In genomic region chr15:90165157-90165556, GRCh38 we compare ENCODE assay signal across 3 cellular contexts.
A peak's percentile ranks its signal among the peaks of the same experiment; 100 is the strongest.
TF ChIP-seq lines count a peak whose summit lies in the region.

No MANE protein-coding gene starts in this region.

TF ChIP-seq in HCT116, 20 proteins besides CTCF, POLR2A, EP300 and RAD21:
- TF ChIP-seq, protein P1, sequence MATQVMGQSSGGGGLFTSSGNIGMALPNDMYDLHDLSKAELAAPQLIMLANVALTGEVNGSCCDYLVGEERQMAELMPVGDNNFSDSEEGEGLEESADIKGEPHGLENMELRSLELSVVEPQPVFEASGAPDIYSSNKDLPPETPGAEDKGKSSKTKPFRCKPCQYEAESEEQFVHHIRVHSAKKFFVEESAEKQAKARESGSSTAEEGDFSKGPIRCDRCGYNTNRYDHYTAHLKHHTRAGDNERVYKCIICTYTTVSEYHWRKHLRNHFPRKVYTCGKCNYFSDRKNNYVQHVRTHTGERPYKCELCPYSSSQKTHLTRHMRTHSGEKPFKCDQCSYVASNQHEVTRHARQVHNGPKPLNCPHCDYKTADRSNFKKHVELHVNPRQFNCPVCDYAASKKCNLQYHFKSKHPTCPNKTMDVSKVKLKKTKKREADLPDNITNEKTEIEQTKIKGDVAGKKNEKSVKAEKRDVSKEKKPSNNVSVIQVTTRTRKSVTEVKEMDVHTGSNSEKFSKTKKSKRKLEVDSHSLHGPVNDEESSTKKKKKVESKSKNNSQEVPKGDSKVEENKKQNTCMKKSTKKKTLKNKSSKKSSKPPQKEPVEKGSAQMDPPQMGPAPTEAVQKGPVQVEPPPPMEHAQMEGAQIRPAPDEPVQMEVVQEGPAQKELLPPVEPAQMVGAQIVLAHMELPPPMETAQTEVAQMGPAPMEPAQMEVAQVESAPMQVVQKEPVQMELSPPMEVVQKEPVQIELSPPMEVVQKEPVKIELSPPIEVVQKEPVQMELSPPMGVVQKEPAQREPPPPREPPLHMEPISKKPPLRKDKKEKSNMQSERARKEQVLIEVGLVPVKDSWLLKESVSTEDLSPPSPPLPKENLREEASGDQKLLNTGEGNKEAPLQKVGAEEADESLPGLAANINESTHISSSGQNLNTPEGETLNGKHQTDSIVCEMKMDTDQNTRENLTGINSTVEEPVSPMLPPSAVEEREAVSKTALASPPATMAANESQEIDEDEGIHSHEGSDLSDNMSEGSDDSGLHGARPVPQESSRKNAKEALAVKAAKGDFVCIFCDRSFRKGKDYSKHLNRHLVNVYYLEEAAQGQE (IDR thresholded peaks at IDR 0.05; ENCODE audit: low read depth) = no peak
- no peak for TF ChIP-seq YY1 (IDR thresholded peaks at IDR 0.05; ENCODE audit: extremely low read depth, insufficient replicate concordance, low read depth, low read length)
- TF ChIP-seq CEBPB (IDR thresholded peaks at IDR 0.05; ENCODE audit: low read depth) = no peak
- no peak for TF ChIP-seq CBX3 (IDR thresholded peaks at IDR 0.05; ENCODE audit: low read depth)
- TF ChIP-seq EZH2phosphoT487 (IDR thresholded peaks at IDR 0.05; ENCODE audit: borderline replicate concordance) = no peak
- no peak for TF ChIP-seq SRF (IDR thresholded peaks at IDR 0.05; ENCODE audit: low read depth)
- no peak for TF ChIP-seq EGR1 (IDR thresholded peaks at IDR 0.05; ENCODE audit: low read depth)
- TF ChIP-seq EZH2 (IDR thresholded peaks at IDR 0.05) = no peak
- no peak for TF ChIP-seq SP1 (IDR thresholded peaks at IDR 0.05; ENCODE audit: low read depth)
TF ChIP-seq in HCT116: peak in this region for 0.

TF ChIP-seq in HepG2, 621 proteins besides CTCF, POLR2A, EP300 and RAD21:
- TF ChIP-seq ZNF75D (CRISPR knock-in tag; IDR thresholded peaks at IDR 0.05; ENCODE audit: borderline replicate concordance) (no peak), KDM1A (CRISPR knock-in tag; IDR thresholded peaks at IDR 0.05) (0 out of 2 replicates have a peak, but pooled peaks have one; percentile 15), RCOR2 (CRISPR knock-in tag; IDR thresholded peaks at IDR 0.05) (peak; percentile 62), ZMYM2 (CRISPR knock-in tag; IDR thresholded peaks at IDR 0.05) (peak; percentile 51; the same call in 1 of the 2 replicates), ZNF121 (CRISPR knock-in tag; IDR thresholded peaks at IDR 0.05) (peak; percentile 97), ZMYM3 (CRISPR knock-in tag; IDR thresholded peaks at IDR 0.05) (peak; percentile 73), ZNF431 (CRISPR knock-in tag; IDR thresholded peaks at IDR 0.05; ENCODE audit: borderline replicate concordance, low read depth) (0 out of 2 replicates have a peak, but pooled peaks have one; percentile 42), CCAR2 (optimal IDR thresholded peaks at IDR 0.05; ENCODE audit: low read depth, low read length) (no peak)
- TF ChIP-seq, protein P2, sequence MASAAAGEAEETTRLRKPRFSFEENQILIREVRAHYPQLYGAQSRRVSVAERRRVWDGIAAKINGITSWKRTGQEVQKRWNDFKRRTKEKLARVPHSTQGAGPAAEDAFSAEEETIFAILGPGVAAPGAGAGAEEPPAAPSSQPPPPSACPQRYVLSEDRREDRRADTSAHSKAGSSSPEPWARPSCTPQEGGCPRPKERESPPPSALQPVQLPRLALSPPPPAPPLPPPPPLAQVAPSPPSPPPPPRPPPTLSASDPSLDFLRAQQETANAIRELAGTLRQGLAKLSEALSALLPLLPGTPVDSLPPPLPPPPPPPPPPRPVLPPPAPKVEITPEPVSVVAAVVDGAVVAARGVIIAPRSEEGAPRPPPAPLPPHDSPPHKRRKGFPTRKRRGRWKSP (CRISPR knock-in tag; IDR thresholded peaks at IDR 0.05) = peak; percentile 4; the same call in 1 of the 2 replicates
- TF ChIP-seq, protein P3, sequence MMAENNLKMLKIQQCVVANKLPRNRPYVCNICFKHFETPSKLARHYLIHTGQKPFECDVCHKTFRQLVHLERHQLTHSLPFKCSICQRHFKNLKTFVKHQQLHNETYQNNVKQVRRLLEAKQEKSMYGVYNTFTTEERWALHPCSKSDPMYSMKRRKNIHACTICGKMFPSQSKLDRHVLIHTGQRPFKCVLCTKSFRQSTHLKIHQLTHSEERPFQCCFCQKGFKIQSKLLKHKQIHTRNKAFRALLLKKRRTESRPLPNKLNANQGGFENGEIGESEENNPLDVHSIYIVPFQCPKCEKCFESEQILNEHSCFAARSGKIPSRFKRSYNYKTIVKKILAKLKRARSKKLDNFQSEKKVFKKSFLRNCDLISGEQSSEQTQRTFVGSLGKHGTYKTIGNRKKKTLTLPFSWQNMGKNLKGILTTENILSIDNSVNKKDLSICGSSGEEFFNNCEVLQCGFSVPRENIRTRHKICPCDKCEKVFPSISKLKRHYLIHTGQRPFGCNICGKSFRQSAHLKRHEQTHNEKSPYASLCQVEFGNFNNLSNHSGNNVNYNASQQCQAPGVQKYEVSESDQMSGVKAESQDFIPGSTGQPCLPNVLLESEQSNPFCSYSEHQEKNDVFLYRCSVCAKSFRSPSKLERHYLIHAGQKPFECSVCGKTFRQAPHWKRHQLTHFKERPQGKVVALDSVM (CRISPR knock-in tag; IDR thresholded peaks at IDR 0.05) = peak; percentile 87

TF ChIP-seq in GM23338, 12 proteins besides CTCF, POLR2A, EP300 and RAD21:
- TF ChIP-seq JUNB (IDR thresholded peaks at IDR 0.05; ENCODE audit: unreplicated experiment) (no peak), EZH2phosphoT487 (IDR thresholded peaks at IDR 0.05; ENCODE audit: unreplicated experiment) (no peak), EZH2 (IDR thresholded peaks at IDR 0.05; ENCODE audit: low read depth, unreplicated experiment) (no peak), ETS1 (IDR thresholded peaks at IDR 0.05) (no peak), NANOG (IDR thresholded peaks at IDR 0.05; ENCODE audit: borderline replicate concordance) (no peak)
